ENCODE assay signal across 21 cellular contexts in genomic region chr13:93751117-93751516, GRCh38.
"Had no signal": no experiment of that assay in that cellular context is flagged by ENCODE, and none has a peak within 500 bp of the region (broad histone marks: within the 10 kb centered on the region; RNA-seq: fewer than 3 reads in every experiment).

No MANE protein-coding gene starts in this region.

- H3K27me3 ChIP-seq: esophagus squamous epithelium, heart right ventricle, neutrophil, pancreas, right atrium auricular region, spleen, thyroid gland, upper lobe of right lung had no signal

- H3K9me3 ChIP-seq: esophagus squamous epithelium, heart right ventricle, neutrophil, pancreas, psoas muscle, right atrium auricular region, spleen, thyroid gland, upper lobe of right lung had no signal

- ATAC-seq: heart right ventricle; left colon; natural killer cell treated with Interleukin-12 subunit alpha and Interleukin-12 subunit beta and Interleukin-15 and Interleukin-18, amount 100 ng/mL, for 72 hours; pancreas; psoas muscle; upper lobe of right lung had no signal

- H3K36me3 ChIP-seq: esophagus squamous epithelium, heart right ventricle, neutrophil, pancreas, right atrium auricular region, spleen, thyroid gland, upper lobe of right lung had no signal

- H3K27ac ChIP-seq: coronary artery, esophagus squamous epithelium, heart right ventricle, neutrophil, pancreas, psoas muscle, right atrium auricular region, spleen, thyroid gland, upper lobe of right lung had no signal

- H3K4me1 ChIP-seq: esophagus squamous epithelium, heart right ventricle, pancreas, psoas muscle, right atrium auricular region, spleen, thyroid gland, upper lobe of right lung had no signal

- DNase-seq: activated CD4-positive, alpha-beta T cell treated with anti-CD3 and anti-CD28 coated beads for 4 hours; activated CD4-positive, alpha-beta T cell treated with anti-CD3 and anti-CD28 coated beads, Interleukin-2, amount 50 U/mL, for 48 hours; cerebellar nuclear complex; esophagus squamous epithelium; heart right ventricle; left colon; pancreas; psoas muscle; spleen; stimulated activated CD4-positive, alpha-beta T cell treated with anti-CD3 and anti-CD28 coated beads, Interleukin-4, amount 100 ng/mL, for 1 hour; stimulated activated naive CD4-positive, alpha-beta T cell treated with Interleukin-2 at 50 U/mL for 16 hours; substantia nigra; T1000; thyroid gland; upper lobe of right lung had no signal

- FAIRE-seq: bronchial epithelial cell, keratinocyte, pancreas had no signal

- H3K4me3 ChIP-seq: coronary artery, esophagus squamous epithelium, heart right ventricle, pancreas, psoas muscle, right atrium auricular region, spleen, thyroid gland, upper lobe of right lung had no signal
